ENCODE assay signal across 9 cellular contexts in the genomic region with DNA sequence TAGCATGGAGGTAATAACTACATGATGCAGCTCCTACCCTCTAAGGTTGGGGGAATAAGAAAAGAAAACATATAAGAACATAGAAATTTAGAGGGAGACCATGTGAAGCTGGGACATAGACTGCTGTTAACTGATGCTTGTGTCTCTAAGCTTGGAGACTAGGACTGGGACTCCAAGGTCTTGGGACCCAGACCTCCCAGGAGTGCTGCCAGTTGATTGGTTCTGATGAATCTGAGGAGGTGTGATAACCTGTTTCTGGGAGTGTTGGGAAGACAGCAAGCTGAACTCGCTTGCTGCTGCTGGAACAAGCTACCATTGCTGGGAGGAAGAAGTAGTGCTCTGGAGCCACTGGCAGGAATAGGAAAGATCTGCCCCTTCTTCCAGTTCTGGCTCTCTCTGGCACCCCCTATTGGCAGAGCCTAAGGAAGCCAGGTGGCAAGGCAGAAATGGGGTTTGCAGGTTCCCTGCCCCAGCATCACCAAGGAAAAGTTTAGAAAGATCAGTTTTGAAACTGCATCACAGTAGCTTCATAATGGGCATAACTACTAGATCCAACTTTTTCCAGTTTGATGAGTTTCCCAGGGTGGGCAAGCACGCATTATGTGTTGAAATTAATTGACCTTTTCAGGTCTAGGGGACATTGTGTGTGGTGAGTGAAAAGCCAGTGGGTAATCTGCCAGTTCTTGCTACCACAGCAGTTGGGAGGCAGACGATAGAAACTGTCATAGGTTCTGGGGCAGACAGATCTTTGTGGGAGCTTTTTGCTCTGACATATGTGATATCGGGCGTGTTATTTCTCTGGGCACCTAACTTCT.
DNase-seq lines count a peak whose midpoint lies in the region; ATAC-seq, FAIRE-seq and TF ChIP-seq lines count a peak whose summit lies in the region.
"Had no signal": no experiment of that assay in that cellular context is flagged by ENCODE, and none has a peak within 500 bp of the region (broad histone marks: within the 10 kb centered on the region; RNA-seq: fewer than 3 reads in every experiment).

No MANE protein-coding gene starts in this region.

- H3K36me3 Mint-ChIP-seq in stimulated activated memory B cell treated with anti-CD40 and anti-IgM and Interleukin-4, amounts not matched to agents 10 μg/mL and 1 μg/mL and 100 μg/mL, for 72 hours = peaks cover 20% of the 10 kb centered on the region

- DNase-seq in DMS 273 (lab: John Stamatoyannopoulos, UW; ENCODE audit: unreplicated experiment) = peak; percentile 76
- DNase-seq in DMS 273 treated with DMSO at 0.1 percent for 48 hours (lab: John Stamatoyannopoulos, UW) = no peak
- DNase-seq in LHCN-M2 (ENCODE audit: low read depth) = peak; percentile 41
- peak; percentile 9 for DNase-seq in activated CD4-positive, alpha-beta T cell treated with anti-CD3 and anti-CD28 coated beads, Interleukin-2, amount 50 U/mL, for 1 hour
- peak; percentile 65 for DNase-seq in iPS DF 19.7 (ENCODE audit: low read depth, low spot score)
- no peak for DNase-seq in GM12892 (ENCODE audit: insufficient read length)

- H3K4me1 Mint-ChIP-seq in stimulated activated memory B cell treated with anti-CD40 and anti-IgM and Interleukin-4, amounts not matched to agents 10 μg/mL and 1 μg/mL and 100 μg/mL, for 72 hours = peaks cover 47% of the 10 kb centered on the region

- H3K27ac Mint-ChIP-seq in stimulated activated memory B cell treated with anti-CD40 and anti-IgM and Interleukin-4, amounts not matched to agents 10 μg/mL and 1 μg/mL and 100 μg/mL, for 72 hours = peak overlapping the region; percentile 2

- no peak for ATAC-seq in stimulated activated memory B cell treated with anti-CD40 and anti-IgM and Interleukin-4, amounts not matched to agents 10 μg/mL and 1 μg/mL and 100 μg/mL, for 72 hours
- no peak for ATAC-seq in HG03432 (IDR thresholded peaks at IDR 0.05; ENCODE audit: unreplicated experiment)

- no peak for FAIRE-seq in GM12892 (lab: Jason Lieb, UNC)
- FAIRE-seq: A204.1 had no signal

- no peak for TF ChIP-seq POLR2A in GM12892 (IDR thresholded peaks at IDR 0.05; ENCODE audit: low read depth, low read length)

- H3K4me3 Mint-ChIP-seq in stimulated activated memory B cell treated with anti-CD40 and anti-IgM and Interleukin-4, amounts not matched to agents 10 μg/mL and 1 μg/mL and 100 μg/mL, for 72 hours = no peak overlapping the region

- H3K27me3 Mint-ChIP-seq in stimulated activated memory B cell treated with anti-CD40 and anti-IgM and Interleukin-4, amounts not matched to agents 10 μg/mL and 1 μg/mL and 100 μg/mL, for 72 hours = no peaks in the 10 kb centered on the region

- no peaks in the 10 kb centered on the region for H3K9me3 Mint-ChIP-seq in stimulated activated memory B cell treated with anti-CD40 and anti-IgM and Interleukin-4, amounts not matched to agents 10 μg/mL and 1 μg/mL and 100 μg/mL, for 72 hours

Comparison
In these comparisons a context has a peak if more than half of its experiments do, and no peak if none do; other contexts are left out.
1. DNase-seq: peak in DMS 273 (single experiment), LHCN-M2 (single experiment), activated CD4-positive, alpha-beta T cell treated with anti-CD3 and anti-CD28 coated beads, Interleukin-2, amount 50 U/mL, for 1 hour (single experiment) and iPS DF 19.7 (single experiment); none in DMS 273 treated with DMSO at 0.1 percent for 48 hours (single experiment) and GM12892 (single experiment).